ENCODE assay signal across 1 cellular context in the genomic region with DNA sequence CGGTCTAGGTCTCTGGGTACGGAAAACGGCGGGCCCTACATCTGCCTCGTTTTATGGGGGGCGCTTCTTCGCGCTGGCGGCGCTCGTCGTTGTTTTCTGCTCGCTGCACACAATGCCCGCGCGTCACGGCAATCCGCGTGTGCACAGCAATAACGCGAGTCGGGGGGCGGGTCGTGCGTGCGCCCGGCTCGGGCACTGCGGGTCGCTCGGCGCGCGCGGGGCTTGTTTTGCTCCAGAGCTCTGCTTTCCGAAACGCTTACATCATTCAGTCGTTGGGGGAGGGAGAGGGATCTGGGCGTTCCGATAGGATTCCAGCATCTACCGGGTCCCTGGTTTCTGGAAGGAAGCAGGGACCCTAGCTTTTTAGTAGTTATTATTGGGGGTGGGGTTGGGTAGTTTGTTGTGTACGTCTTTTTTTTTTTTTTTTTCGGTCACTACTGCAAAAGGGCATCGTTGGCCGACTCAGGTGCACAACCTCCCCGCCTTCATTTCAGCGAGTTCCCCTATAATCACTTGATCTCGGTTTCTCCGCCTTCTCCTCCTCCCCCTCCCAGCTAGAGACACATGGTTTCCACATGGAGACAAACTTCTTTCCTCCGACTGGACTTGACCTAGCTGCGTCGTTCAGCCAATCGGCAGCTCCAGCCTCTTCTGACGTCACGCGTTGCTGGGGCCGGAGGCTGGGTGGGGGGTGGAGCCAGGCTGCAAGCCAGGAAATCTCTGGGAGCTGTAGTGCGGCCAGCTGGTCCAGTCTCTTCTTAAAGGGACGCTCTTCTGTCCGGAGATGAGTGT.
TF ChIP-seq lines count a peak whose summit lies in the region.

No MANE protein-coding gene starts in this region.

TF ChIP-seq in HepG2, 621 proteins besides CTCF, POLR2A, EP300 and RAD21 (continued from another document and continues in another):
- TF ChIP-seq PAWR (CRISPR knock-in tag; IDR thresholded peaks at IDR 0.05; ENCODE audit: borderline replicate concordance) (no peak), ETV6 (CRISPR knock-in tag; conservative IDR thresholded peaks at IDR 0.05) (no peak), ZNF550 (CRISPR knock-in tag; IDR thresholded peaks at IDR 0.05; ENCODE audit: borderline replicate concordance) (no peak), FIP1L1 (IDR thresholded peaks at IDR 0.05; ENCODE audit: borderline replicate concordance, insufficient read depth, low read depth, low read length) (no peak), XBP1 (CRISPR knock-in tag; IDR thresholded peaks at IDR 0.05) (no peak), FOXK1 (CRISPR knock-in tag; IDR thresholded peaks at IDR 0.05; ENCODE audit: borderline replicate concordance, low read depth) (peak; percentile 6; the same call in 1 of the 2 replicates), KMT2A (CRISPR knock-in tag; IDR thresholded peaks at IDR 0.05) (peak; percentile 14; the same call in 1 of the 2 replicates), ZNF329 (CRISPR knock-in tag; IDR thresholded peaks at IDR 0.05; ENCODE audit: low read depth) (0 out of 2 replicates have a peak, but pooled peaks have one; percentile 29), CREB1 (IDR thresholded peaks at IDR 0.05) (peak; percentile 100), CREB1 (CRISPR knock-in tag; IDR thresholded peaks at IDR 0.05) (peak; percentile 99), HOXD1 (CRISPR knock-in tag; IDR thresholded peaks at IDR 0.05) (no peak), CHD2 (IDR thresholded peaks at IDR 0.05; ENCODE audit: low read depth, low read length) (no peak), ZFP1 (CRISPR knock-in tag; IDR thresholded peaks at IDR 0.05) (no peak), BRD4 (CRISPR knock-in tag; IDR thresholded peaks at IDR 0.05) (no peak), ZKSCAN1 (IDR thresholded peaks at IDR 0.05; ENCODE audit: low read length) (no peak), CBFB (CRISPR knock-in tag; IDR thresholded peaks at IDR 0.05) (no peak), ZNF878 (CRISPR knock-in tag; IDR thresholded peaks at IDR 0.05) (no peak), TOPORS (CRISPR knock-in tag; IDR thresholded peaks at IDR 0.05) (0 out of 2 replicates have a peak, but pooled peaks have one; percentile 51), POLR2AphosphoS2 (IDR thresholded peaks at IDR 0.05; ENCODE audit: low read depth, low read length) (no peak), SAP130 (CRISPR knock-in tag; IDR thresholded peaks at IDR 0.05; ENCODE audit: low read depth) (peak; percentile 88), ZNF652 (CRISPR knock-in tag; IDR thresholded peaks at IDR 0.05; ENCODE audit: borderline replicate concordance, low read depth) (no peak), NAIF1 (CRISPR knock-in tag; IDR thresholded peaks at IDR 0.05; ENCODE audit: borderline replicate concordance) (peak; percentile 65), PAF1 (CRISPR knock-in tag; IDR thresholded peaks at IDR 0.05) (no peak), ADNP (CRISPR knock-in tag; IDR thresholded peaks at IDR 0.05) (no peak)
- TF ChIP-seq, protein P1, sequence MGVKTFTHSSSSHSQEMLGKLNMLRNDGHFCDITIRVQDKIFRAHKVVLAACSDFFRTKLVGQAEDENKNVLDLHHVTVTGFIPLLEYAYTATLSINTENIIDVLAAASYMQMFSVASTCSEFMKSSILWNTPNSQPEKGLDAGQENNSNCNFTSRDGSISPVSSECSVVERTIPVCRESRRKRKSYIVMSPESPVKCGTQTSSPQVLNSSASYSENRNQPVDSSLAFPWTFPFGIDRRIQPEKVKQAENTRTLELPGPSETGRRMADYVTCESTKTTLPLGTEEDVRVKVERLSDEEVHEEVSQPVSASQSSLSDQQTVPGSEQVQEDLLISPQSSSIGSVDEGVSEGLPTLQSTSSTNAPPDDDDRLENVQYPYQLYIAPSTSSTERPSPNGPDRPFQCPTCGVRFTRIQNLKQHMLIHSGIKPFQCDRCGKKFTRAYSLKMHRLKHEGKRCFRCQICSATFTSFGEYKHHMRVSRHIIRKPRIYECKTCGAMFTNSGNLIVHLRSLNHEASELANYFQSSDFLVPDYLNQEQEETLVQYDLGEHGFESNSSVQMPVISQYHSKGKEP (CRISPR knock-in tag; IDR thresholded peaks at IDR 0.05): no peak
- TF ChIP-seq, protein P2, sequence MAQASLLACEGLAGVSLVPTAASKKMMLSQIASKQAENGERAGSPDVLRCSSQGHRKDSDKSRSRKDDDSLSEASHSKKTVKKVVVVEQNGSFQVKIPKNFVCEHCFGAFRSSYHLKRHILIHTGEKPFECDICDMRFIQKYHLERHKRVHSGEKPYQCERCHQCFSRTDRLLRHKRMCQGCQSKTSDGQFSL (CRISPR knock-in tag; IDR thresholded peaks at IDR 0.05): no peak
- TF ChIP-seq, protein P3, sequence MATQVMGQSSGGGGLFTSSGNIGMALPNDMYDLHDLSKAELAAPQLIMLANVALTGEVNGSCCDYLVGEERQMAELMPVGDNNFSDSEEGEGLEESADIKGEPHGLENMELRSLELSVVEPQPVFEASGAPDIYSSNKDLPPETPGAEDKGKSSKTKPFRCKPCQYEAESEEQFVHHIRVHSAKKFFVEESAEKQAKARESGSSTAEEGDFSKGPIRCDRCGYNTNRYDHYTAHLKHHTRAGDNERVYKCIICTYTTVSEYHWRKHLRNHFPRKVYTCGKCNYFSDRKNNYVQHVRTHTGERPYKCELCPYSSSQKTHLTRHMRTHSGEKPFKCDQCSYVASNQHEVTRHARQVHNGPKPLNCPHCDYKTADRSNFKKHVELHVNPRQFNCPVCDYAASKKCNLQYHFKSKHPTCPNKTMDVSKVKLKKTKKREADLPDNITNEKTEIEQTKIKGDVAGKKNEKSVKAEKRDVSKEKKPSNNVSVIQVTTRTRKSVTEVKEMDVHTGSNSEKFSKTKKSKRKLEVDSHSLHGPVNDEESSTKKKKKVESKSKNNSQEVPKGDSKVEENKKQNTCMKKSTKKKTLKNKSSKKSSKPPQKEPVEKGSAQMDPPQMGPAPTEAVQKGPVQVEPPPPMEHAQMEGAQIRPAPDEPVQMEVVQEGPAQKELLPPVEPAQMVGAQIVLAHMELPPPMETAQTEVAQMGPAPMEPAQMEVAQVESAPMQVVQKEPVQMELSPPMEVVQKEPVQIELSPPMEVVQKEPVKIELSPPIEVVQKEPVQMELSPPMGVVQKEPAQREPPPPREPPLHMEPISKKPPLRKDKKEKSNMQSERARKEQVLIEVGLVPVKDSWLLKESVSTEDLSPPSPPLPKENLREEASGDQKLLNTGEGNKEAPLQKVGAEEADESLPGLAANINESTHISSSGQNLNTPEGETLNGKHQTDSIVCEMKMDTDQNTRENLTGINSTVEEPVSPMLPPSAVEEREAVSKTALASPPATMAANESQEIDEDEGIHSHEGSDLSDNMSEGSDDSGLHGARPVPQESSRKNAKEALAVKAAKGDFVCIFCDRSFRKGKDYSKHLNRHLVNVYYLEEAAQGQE (IDR thresholded peaks at IDR 0.05; ENCODE audit: borderline replicate concordance in 1 of 2, low read depth in 1 of 2, low read length in 2 of 2): peak in 1 of 2 experiments; percentile 2; a peak in 1 of 4 replicates
- TF ChIP-seq, protein P4, sequence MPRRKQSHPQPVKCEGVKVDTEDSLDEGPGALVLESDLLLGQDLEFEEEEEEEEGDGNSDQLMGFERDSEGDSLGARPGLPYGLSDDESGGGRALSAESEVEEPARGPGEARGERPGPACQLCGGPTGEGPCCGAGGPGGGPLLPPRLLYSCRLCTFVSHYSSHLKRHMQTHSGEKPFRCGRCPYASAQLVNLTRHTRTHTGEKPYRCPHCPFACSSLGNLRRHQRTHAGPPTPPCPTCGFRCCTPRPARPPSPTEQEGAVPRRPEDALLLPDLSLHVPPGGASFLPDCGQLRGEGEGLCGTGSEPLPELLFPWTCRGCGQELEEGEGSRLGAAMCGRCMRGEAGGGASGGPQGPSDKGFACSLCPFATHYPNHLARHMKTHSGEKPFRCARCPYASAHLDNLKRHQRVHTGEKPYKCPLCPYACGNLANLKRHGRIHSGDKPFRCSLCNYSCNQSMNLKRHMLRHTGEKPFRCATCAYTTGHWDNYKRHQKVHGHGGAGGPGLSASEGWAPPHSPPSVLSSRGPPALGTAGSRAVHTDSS (CRISPR knock-in tag; conservative IDR thresholded peaks at IDR 0.05): no peak
- TF ChIP-seq, protein P5, sequence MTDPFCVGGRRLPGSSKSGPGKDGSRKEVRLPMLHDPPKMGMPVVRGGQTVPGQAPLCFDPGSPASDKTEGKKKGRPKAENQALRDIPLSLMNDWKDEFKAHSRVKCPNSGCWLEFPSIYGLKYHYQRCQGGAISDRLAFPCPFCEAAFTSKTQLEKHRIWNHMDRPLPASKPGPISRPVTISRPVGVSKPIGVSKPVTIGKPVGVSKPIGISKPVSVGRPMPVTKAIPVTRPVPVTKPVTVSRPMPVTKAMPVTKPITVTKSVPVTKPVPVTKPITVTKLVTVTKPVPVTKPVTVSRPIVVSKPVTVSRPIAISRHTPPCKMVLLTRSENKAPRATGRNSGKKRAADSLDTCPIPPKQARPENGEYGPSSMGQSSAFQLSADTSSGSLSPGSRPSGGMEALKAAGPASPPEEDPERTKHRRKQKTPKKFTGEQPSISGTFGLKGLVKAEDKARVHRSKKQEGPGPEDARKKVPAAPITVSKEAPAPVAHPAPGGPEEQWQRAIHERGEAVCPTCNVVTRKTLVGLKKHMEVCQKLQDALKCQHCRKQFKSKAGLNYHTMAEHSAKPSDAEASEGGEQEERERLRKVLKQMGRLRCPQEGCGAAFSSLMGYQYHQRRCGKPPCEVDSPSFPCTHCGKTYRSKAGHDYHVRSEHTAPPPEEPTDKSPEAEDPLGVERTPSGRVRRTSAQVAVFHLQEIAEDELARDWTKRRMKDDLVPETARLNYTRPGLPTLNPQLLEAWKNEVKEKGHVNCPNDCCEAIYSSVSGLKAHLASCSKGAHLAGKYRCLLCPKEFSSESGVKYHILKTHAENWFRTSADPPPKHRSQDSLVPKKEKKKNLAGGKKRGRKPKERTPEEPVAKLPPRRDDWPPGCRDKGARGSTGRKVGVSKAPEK (CRISPR knock-in tag; IDR thresholded peaks at IDR 0.05; ENCODE audit: borderline replicate concordance): no peak
- TF ChIP-seq, protein P6, sequence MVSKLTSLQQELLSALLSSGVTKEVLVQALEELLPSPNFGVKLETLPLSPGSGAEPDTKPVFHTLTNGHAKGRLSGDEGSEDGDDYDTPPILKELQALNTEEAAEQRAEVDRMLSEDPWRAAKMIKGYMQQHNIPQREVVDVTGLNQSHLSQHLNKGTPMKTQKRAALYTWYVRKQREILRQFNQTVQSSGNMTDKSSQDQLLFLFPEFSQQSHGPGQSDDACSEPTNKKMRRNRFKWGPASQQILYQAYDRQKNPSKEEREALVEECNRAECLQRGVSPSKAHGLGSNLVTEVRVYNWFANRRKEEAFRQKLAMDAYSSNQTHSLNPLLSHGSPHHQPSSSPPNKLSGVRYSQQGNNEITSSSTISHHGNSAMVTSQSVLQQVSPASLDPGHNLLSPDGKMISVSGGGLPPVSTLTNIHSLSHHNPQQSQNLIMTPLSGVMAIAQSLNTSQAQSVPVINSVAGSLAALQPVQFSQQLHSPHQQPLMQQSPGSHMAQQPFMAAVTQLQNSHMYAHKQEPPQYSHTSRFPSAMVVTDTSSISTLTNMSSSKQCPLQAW (CRISPR knock-in tag; IDR thresholded peaks at IDR 0.05): no peak; the same call in none of the 2 replicates
- TF ChIP-seq, protein P7, sequence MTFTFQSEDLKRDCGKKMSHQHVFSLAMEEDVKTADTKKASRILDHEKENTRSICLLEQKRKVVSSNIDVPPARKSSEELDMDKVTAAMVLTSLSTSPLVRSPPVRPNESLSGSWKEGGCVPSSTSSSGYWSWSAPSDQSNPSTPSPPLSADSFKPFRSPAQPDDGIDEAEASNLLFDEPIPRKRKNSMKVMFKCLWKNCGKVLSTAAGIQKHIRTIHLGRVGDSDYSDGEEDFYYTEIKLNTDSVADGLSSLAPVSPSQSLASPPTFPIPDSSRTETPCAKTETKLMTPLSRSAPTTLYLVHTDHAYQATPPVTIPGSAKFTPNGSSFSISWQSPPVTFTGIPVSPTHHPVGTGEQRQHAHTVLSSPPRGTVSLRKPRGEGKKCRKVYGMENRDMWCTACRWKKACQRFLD (CRISPR knock-in tag; IDR thresholded peaks at IDR 0.05; ENCODE audit: borderline replicate concordance): no peak
- TF ChIP-seq, protein P8, sequence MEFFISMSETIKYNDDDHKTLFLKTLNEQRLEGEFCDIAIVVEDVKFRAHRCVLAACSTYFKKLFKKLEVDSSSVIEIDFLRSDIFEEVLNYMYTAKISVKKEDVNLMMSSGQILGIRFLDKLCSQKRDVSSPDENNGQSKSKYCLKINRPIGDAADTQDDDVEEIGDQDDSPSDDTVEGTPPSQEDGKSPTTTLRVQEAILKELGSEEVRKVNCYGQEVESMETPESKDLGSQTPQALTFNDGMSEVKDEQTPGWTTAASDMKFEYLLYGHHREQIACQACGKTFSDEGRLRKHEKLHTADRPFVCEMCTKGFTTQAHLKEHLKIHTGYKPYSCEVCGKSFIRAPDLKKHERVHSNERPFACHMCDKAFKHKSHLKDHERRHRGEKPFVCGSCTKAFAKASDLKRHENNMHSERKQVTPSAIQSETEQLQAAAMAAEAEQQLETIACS (CRISPR knock-in tag; IDR thresholded peaks at IDR 0.05): peak; percentile 76
- TF ChIP-seq, protein P9, sequence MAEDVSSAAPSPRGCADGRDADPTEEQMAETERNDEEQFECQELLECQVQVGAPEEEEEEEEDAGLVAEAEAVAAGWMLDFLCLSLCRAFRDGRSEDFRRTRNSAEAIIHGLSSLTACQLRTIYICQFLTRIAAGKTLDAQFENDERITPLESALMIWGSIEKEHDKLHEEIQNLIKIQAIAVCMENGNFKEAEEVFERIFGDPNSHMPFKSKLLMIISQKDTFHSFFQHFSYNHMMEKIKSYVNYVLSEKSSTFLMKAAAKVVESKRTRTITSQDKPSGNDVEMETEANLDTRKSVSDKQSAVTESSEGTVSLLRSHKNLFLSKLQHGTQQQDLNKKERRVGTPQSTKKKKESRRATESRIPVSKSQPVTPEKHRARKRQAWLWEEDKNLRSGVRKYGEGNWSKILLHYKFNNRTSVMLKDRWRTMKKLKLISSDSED (CRISPR knock-in tag; IDR thresholded peaks at IDR 0.05): no peak
- TF ChIP-seq, protein P10, sequence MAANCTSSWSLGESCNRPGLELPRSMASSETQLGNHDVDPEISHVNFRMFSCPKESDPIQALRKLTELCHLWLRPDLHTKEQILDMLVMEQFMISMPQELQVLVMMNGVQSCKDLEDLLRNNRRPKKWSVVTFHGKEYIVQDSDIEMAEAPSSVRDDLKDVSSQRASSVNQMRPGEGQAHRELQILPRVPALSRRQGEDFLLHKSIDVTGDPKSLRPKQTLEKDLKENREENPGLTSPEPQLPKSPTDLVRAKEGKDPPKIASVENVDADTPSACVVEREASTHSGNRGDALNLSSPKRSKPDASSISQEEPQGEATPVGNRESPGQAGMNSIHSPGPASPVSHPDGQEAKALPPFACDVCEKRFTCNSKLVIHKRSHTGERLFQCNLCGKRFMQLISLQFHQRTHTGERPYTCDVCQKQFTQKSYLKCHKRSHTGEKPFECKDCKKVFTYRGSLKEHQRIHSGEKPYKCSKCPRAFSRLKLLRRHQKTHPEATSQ (CRISPR knock-in tag; IDR thresholded peaks at IDR 0.05; ENCODE audit: borderline replicate concordance): no peak
- TF ChIP-seq, protein P11, sequence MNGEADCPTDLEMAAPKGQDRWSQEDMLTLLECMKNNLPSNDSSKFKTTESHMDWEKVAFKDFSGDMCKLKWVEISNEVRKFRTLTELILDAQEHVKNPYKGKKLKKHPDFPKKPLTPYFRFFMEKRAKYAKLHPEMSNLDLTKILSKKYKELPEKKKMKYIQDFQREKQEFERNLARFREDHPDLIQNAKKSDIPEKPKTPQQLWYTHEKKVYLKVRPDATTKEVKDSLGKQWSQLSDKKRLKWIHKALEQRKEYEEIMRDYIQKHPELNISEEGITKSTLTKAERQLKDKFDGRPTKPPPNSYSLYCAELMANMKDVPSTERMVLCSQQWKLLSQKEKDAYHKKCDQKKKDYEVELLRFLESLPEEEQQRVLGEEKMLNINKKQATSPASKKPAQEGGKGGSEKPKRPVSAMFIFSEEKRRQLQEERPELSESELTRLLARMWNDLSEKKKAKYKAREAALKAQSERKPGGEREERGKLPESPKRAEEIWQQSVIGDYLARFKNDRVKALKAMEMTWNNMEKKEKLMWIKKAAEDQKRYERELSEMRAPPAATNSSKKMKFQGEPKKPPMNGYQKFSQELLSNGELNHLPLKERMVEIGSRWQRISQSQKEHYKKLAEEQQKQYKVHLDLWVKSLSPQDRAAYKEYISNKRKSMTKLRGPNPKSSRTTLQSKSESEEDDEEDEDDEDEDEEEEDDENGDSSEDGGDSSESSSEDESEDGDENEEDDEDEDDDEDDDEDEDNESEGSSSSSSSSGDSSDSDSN (CRISPR knock-in tag; IDR thresholded peaks at IDR 0.05): 0 out of 2 replicates have a peak, but pooled peaks have one; percentile 27
